ENCODE assay signal across 12 cellular contexts in the genomic region with DNA sequence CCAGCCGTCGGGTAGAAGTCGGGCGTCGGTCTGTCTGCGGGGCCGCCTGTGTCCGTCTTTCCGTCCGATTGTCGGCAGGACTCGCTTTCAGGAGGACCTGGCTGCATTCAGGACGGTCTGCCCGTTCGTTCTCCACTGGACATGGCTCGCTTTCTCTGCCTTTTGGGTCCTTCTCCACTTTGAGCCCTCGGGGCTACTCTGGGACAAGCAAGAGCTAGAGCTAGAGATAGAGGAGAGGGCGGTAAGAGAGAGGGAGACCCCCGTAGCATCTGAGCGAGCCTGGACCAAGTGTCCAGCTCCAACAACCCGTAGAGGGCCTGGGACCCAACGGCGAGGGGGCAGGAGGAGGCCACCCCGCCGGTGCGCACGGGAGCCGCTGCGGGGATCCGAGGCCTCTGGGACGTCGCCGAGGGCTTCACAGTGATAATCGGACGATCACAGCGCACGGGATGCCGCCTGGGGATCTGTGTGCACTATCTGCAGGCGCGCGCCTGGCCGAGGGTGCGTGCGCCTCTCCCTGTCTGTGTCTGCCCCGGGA. TPM values are rescaled to one million over a fixed set of nuclear protein-coding genes. Genes with fewer than 3 reads are reported as not detected.
DNase-seq lines count a peak whose midpoint lies in the region; ATAC-seq and TF ChIP-seq lines count a peak whose summit lies in the region.
"Had no signal": no experiment of that assay in that cellular context is flagged by ENCODE, and none has a peak within 500 bp of the region (broad histone marks: within the 10 kb centered on the region; RNA-seq: fewer than 3 reads in every experiment).

No MANE protein-coding gene starts in this region.

- H3K27ac ChIP-seq in mammary epithelial cell (ENCODE audit: insufficient read depth, low read depth, low read length): no peak overlapping the region
- H3K27ac ChIP-seq: BLaER1 had no signal

- H3K27me3 ChIP-seq in mammary epithelial cell (ENCODE audit: insufficient read depth, low read length): peaks cover 37% of the 10 kb centered on the region

- H3K4me1 Mint-ChIP-seq in natural killer cell: peaks cover 9 to 29% of the 10 kb centered on the region in 2 donors
- peaks cover 15 to 16% of the 10 kb centered on the region in 2 donors for H3K4me1 Mint-ChIP-seq in natural killer cell treated with Interleukin-12 subunit alpha and Interleukin-12 subunit beta and Interleukin-15 and Interleukin-18, amount 100 ng/mL, for 72 hours (ENCODE audit: low read depth in 2 of 2)
- H3K4me1 Mint-ChIP-seq in endothelial cell (ENCODE audit: unreplicated experiment): peaks cover 48% of the 10 kb centered on the region

- 19% methylated on average over 20 of the region's 45 CpGs for WGBS in mammary epithelial cell (ENCODE audit: low coverage, missing lambda C conversion rate)

- no peak overlapping the region for H3K4me3 ChIP-seq in mammary epithelial cell (replicated peaks in 1 of 3; ENCODE audit: insufficient read depth in 1 of 3, low read depth in 2 of 3, low read length in 3 of 3)
- H3K4me3 ChIP-seq: BLaER1 had no signal

- H3K79me2 ChIP-seq in mammary epithelial cell (ENCODE audit: insufficient read depth, low read length): no peaks in the 10 kb centered on the region

- no peak overlapping the region for H3K9ac ChIP-seq in mammary epithelial cell (ENCODE audit: insufficient read depth, low read length)
- H3K9ac ChIP-seq: BLaER1 had no signal

- H2AFZ ChIP-seq in mammary epithelial cell (ENCODE audit: low read depth, low read length): peak overlapping the region; percentile 62

- H3K27ac Mint-ChIP-seq in natural killer cell (no peak overlapping the region), endothelial cell (ENCODE audit: unreplicated experiment) (no peak overlapping the region)
- H3K27ac Mint-ChIP-seq in natural killer cell treated with Interleukin-12 subunit alpha and Interleukin-12 subunit beta and Interleukin-15 and Interleukin-18, amount 100 ng/mL, for 72 hours: no peak overlapping the region
- H3K27ac Mint-ChIP-seq: T-helper 2 cell treated with Interferon-gamma antibody and Interleukin-4, amounts not matched to agents 5 μg/mL and 100 μg/mL, for 36 hours had no signal

- CTCF ChIA-PET in mammary epithelial cell (lab: Charles Lee; ENCODE audit: low non-redundant PET): no interaction called here

- TF ChIP-seq CTCF in natural killer cell (IDR thresholded peaks at IDR 0.05) (no peak), mammary epithelial cell (conservative IDR thresholded peaks at IDR 0.05 in 1 of 2, IDR thresholded peaks at IDR 0.05 in 1 of 2; ENCODE audit: extremely low read depth in 1 of 2, insufficient read depth in 1 of 2, low read depth in 1 of 2, low read length in 2 of 2) (no peak), endothelial cell (IDR thresholded peaks at IDR 0.05; ENCODE audit: unreplicated experiment) (no peak)

- ATAC-seq in natural killer cell (no peak), GM21619 (IDR thresholded peaks at IDR 0.05; ENCODE audit: unreplicated experiment) (no peak)
- no peak for ATAC-seq in natural killer cell treated with Interleukin-12 subunit alpha and Interleukin-12 subunit beta and Interleukin-15 and Interleukin-18, amount 100 ng/mL, for 72 hours

- intact Hi-C loops in natural killer cell (cut with micrococcal nuclease) (no loop called here), mammary epithelial cell (cut with micrococcal nuclease) (no loop called here)

- H3K27me3 Mint-ChIP-seq in natural killer cell (ENCODE audit: low read depth in 2 of 2) (peaks cover 74 to 82% of the 10 kb centered on the region in 2 donors), endothelial cell (ENCODE audit: unreplicated experiment) (peaks cover 59% of the 10 kb centered on the region)
- H3K27me3 Mint-ChIP-seq in natural killer cell treated with Interleukin-12 subunit alpha and Interleukin-12 subunit beta and Interleukin-15 and Interleukin-18, amount 100 ng/mL, for 72 hours: peaks cover 67 to 76% of the 10 kb centered on the region in 2 donors

- BruUV-seq in mammary epithelial cell (replicated peaks; lab: Mats Ljungman, UMichigan): no TSS peak

- in situ Hi-C loops in mammary epithelial cell (cut with MboI; ENCODE audit: low sequenced_read_pairs in 2 of 2): no loop called here

- H3K36me3 Mint-ChIP-seq in natural killer cell (peaks cover 8% of the 10 kb centered on the region), endothelial cell (ENCODE audit: low read depth, unreplicated experiment) (peaks cover 7% of the 10 kb centered on the region)
- H3K36me3 Mint-ChIP-seq in natural killer cell treated with Interleukin-12 subunit alpha and Interleukin-12 subunit beta and Interleukin-15 and Interleukin-18, amount 100 ng/mL, for 72 hours: peaks cover 4% of the 10 kb centered on the region

- dilution Hi-C loops in mammary epithelial cell (cut with HindIII; ENCODE audit: low sequenced_read_pairs): no loop called here

- no peaks in the 10 kb centered on the region for H4K20me1 ChIP-seq in mammary epithelial cell (ENCODE audit: insufficient read depth, low read length)
- H4K20me1 ChIP-seq: BLaER1 had no signal

- H3K4me3 Mint-ChIP-seq in natural killer cell (peak overlapping the region; percentile 52), endothelial cell (ENCODE audit: unreplicated experiment) (no peak overlapping the region)
- no peak overlapping the region for H3K4me3 Mint-ChIP-seq in natural killer cell treated with Interleukin-12 subunit alpha and Interleukin-12 subunit beta and Interleukin-15 and Interleukin-18, amount 100 ng/mL, for 72 hours

- no peaks in the 10 kb centered on the region for H3K36me3 ChIP-seq in mammary epithelial cell (ENCODE audit: insufficient read depth, low read length)
- H3K36me3 ChIP-seq: BLaER1 had no signal

- H3K9me3 Mint-ChIP-seq in natural killer cell: no peaks in the 10 kb centered on the region
- no peaks in the 10 kb centered on the region for H3K9me3 Mint-ChIP-seq in natural killer cell treated with Interleukin-12 subunit alpha and Interleukin-12 subunit beta and Interleukin-15 and Interleukin-18, amount 100 ng/mL, for 72 hours
- peaks cover 3% of the 10 kb centered on the region for H3K9me3 Mint-ChIP-seq in endothelial cell (ENCODE audit: unreplicated experiment)
- H3K9me3 Mint-ChIP-seq: T-helper 2 cell treated with Interferon-gamma antibody and Interleukin-4, amounts not matched to agents 5 μg/mL and 100 μg/mL, for 36 hours had no signal

- H3K9me3 ChIP-seq in mammary epithelial cell (replicated peaks; ENCODE audit: insufficient read depth, low read length): peaks cover 6% of the 10 kb centered on the region

- DNase-seq in natural killer cell (no peak), mammary epithelial cell (no peak), mesenteric fat pad (ENCODE audit: low spot score) (peak; percentile 83), SIG-M5 treated with dmso at 0.1 percent for 504 hours (lab: John Stamatoyannopoulos, UW; ENCODE audit: unreplicated experiment) (no peak), activated gamma-delta T cell (lab: John Stamatoyannopoulos, UW) (no peak), endothelial cell (ENCODE audit: low spot score) (no peak)
- no peak for DNase-seq in natural killer cell treated with Interleukin-12 subunit alpha and Interleukin-12 subunit beta and Interleukin-15 and Interleukin-18, amount 100 ng/mL, for 72 hours (ENCODE audit: low spot score)
- DNase-seq: NCI-H2171; stimulated activated CD4-positive, alpha-beta T cell treated with anti-CD3 and anti-CD28 coated beads, Interleukin-12 subunit alpha, Interleukin-12 subunit beta, amount 100 ng/mL, for 4 hours had no signal

- peak overlapping the region; percentile 35 for H3K4me2 ChIP-seq in mammary epithelial cell (ENCODE audit: insufficient read depth, low read depth, low read length)
- H3K4me2 ChIP-seq: BLaER1 had no signal

- H3K4me1 ChIP-seq in mammary epithelial cell (ENCODE audit: insufficient read depth, low read length): peaks cover 4% of the 10 kb centered on the region

RNA-seq across cellular contexts. Expression of gene TBX4, which starts 4.5 kb away (rescaled TPM):
- not detected for total RNA-seq in natural killer cell
- not detected for total RNA-seq in natural killer cell treated with Interleukin-12 subunit alpha and Interleukin-12 subunit beta and Interleukin-15 and Interleukin-18, amount 100 ng/mL, for 72 hours
- under 1 TPM in 1 of 2 donors, not detected in 1; 0.33 TPM for total RNA-seq in mammary epithelial cell
- 0.03 TPM for polyA plus RNA-seq in mammary epithelial cell
- not detected for polyA minus RNA-seq in mammary epithelial cell
- 0.19 TPM for total RNA-seq in mesenteric fat pad
- total RNA-seq in endothelial cell (ENCODE audit: unreplicated experiment): 1.1 TPM

RNA-seq across cellular contexts. Expression of gene TBX2, which starts 57.1 kb away (rescaled TPM):
- total RNA-seq in natural killer cell (under 1 TPM in 2 of 3 donors, not detected in 1; 0.09 to 0.23 TPM), mammary epithelial cell (1 to 10 TPM; 1.5 to 4.8 TPM), mesenteric fat pad (16.1 TPM), endothelial cell (ENCODE audit: unreplicated experiment) (0.23 TPM)
- total RNA-seq in natural killer cell treated with Interleukin-12 subunit alpha and Interleukin-12 subunit beta and Interleukin-15 and Interleukin-18, amount 100 ng/mL, for 72 hours: under 1 TPM in 1 of 2 donors, not detected in 1; 0.08 TPM
- polyA plus RNA-seq in mammary epithelial cell: not detected
- polyA minus RNA-seq in mammary epithelial cell: not detected
